20 cellular contexts compared by ENCODE assay signal in genomic region chr9:119036969-119037368, GRCh38.
A peak's percentile ranks its signal among the peaks of the same experiment; 100 is the strongest.
DNase-seq lines count a peak whose midpoint lies in the region; ATAC-seq and TF ChIP-seq lines count a peak whose summit lies in the region.
"Had no signal": no experiment of that assay in that cellular context is flagged by ENCODE, and none has a peak within 500 bp of the region (broad histone marks: within the 10 kb centered on the region; RNA-seq: fewer than 3 reads in every experiment).

No MANE protein-coding gene starts in this region.

- no peak overlapping the region for H3K4me3 ChIP-seq in endodermal cell (ENCODE audit: low read length)
- H3K4me3 ChIP-seq: BLaER1, HAP-1 had no signal

- H3K36me3 ChIP-seq in endodermal cell (ENCODE audit: control insufficient read depth, insufficient read depth, low read length): no peaks in the 10 kb centered on the region
- H3K36me3 ChIP-seq: BLaER1, HAP-1 had no signal

- no peaks in the 10 kb centered on the region for H3K4me1 Mint-ChIP-seq in endodermal cell
- no peaks in the 10 kb centered on the region for H3K4me1 Mint-ChIP-seq in activated T-cell treated with anti-CD3 and anti-CD28 coated beads, Interleukin-2, amount 50 U/mL, for 24 hours (ENCODE audit: low read depth)
- H3K4me1 Mint-ChIP-seq: B cell; CD4-positive, CD25-positive, alpha-beta regulatory T cell had no signal

- no peaks in the 10 kb centered on the region for H3K27me3 Mint-ChIP-seq in endodermal cell (ENCODE audit: insufficient read depth)
- no peaks in the 10 kb centered on the region for H3K27me3 Mint-ChIP-seq in activated T-cell treated with anti-CD3 and anti-CD28 coated beads, Interleukin-2, amount 50 U/mL, for 24 hours
- H3K27me3 Mint-ChIP-seq: B cell; CD4-positive, CD25-positive, alpha-beta regulatory T cell had no signal

- H3K27me3 ChIP-seq in endodermal cell (ENCODE audit: control insufficient read depth, insufficient read depth, low read length, poor library complexity, severe bottlenecking) (no peaks in the 10 kb centered on the region), foreskin keratinocyte (no peaks in the 10 kb centered on the region)
- H3K27me3 ChIP-seq: BLaER1 had no signal

- TF ChIP-seq CTCF in endodermal cell (conservative IDR thresholded peaks at IDR 0.05): peak; percentile 29
- TF ChIP-seq CTCF in foreskin keratinocyte (conservative IDR thresholded peaks at IDR 0.05): no peak

- H3K9me3 Mint-ChIP-seq in endodermal cell: peaks cover 2% of the 10 kb centered on the region
- H3K9me3 Mint-ChIP-seq in activated T-cell treated with anti-CD3 and anti-CD28 coated beads, Interleukin-2, amount 50 U/mL, for 24 hours: peaks cover 4% of the 10 kb centered on the region

- no peaks in the 10 kb centered on the region for H3K36me3 Mint-ChIP-seq in endodermal cell (ENCODE audit: low read depth)
- H3K36me3 Mint-ChIP-seq in activated T-cell treated with anti-CD3 and anti-CD28 coated beads, Interleukin-2, amount 50 U/mL, for 24 hours (ENCODE audit: low read depth): no peaks in the 10 kb centered on the region
- H3K36me3 Mint-ChIP-seq: CD4-positive, CD25-positive, alpha-beta regulatory T cell; CD8-positive, alpha-beta T cell had no signal

- H3K4me1 ChIP-seq in endodermal cell (ENCODE audit: control insufficient read depth, insufficient read depth, low read length) (no peaks in the 10 kb centered on the region), foreskin keratinocyte (no peaks in the 10 kb centered on the region)
- H3K4me1 ChIP-seq: BLaER1, Caco-2, HAP-1 had no signal

- H3K27ac Mint-ChIP-seq in endodermal cell: no peak overlapping the region
- no peak overlapping the region for H3K27ac Mint-ChIP-seq in activated T-cell treated with anti-CD3 and anti-CD28 coated beads, Interleukin-2, amount 50 U/mL, for 24 hours
- H3K27ac Mint-ChIP-seq: B cell; CD4-positive, CD25-positive, alpha-beta regulatory T cell; CD8-positive, alpha-beta T cell; HFFc6 had no signal

- H3K4me3 Mint-ChIP-seq in endodermal cell: no peak overlapping the region
- H3K4me3 Mint-ChIP-seq in activated T-cell treated with anti-CD3 and anti-CD28 coated beads, Interleukin-2, amount 50 U/mL, for 24 hours: no peak overlapping the region
- H3K4me3 Mint-ChIP-seq: B cell; CD4-positive, CD25-positive, alpha-beta regulatory T cell; CD8-positive, alpha-beta T cell; HFFc6 had no signal

- DNase-seq in NCI-H748 (lab: John Stamatoyannopoulos, UW; ENCODE audit: unreplicated experiment) (peak; percentile 12), NCI-H748 treated with DMSO at 0.1 percent for 48 hours (lab: John Stamatoyannopoulos, UW) (no peak), NCI-H69 (lab: John Stamatoyannopoulos, UW) (peak; percentile 52), endodermal cell (no peak), foreskin keratinocyte (no peak), NCI-H2171 treated with DMSO at 0.1 percent for 48 hours (lab: John Stamatoyannopoulos, UW) (no peak)
- no peak for DNase-seq in activated T-cell treated with anti-CD3 and anti-CD28 coated beads, Interleukin-2, amount 50 U/mL, for 24 hours
- DNase-seq: Caco-2; CD4-positive, CD25-positive, alpha-beta regulatory T cell; CD8-positive, alpha-beta T cell; DMS153; DND-41; GOT3; HFFc6 had no signal

- no peaks in the 10 kb centered on the region for H3K9me3 ChIP-seq in endodermal cell (ENCODE audit: control insufficient read depth, low read length)
- H3K9me3 ChIP-seq: BLaER1, Caco-2, HAP-1 had no signal

- no peak overlapping the region for H3K9ac ChIP-seq in endodermal cell (ENCODE audit: extremely low read depth, low read length, poor library complexity, severe bottlenecking)
- H3K9ac ChIP-seq: BLaER1 had no signal

- 79% methylated on average over 2 of the region's 2 CpGs; no CpG with 5 or more reads in 1 of the 2 experiments for WGBS in endodermal cell (ENCODE audit: insufficient coverage in 1 of 2, insufficient read length in 1 of 2), 2 experiments

- H3K27ac ChIP-seq in endodermal cell (ENCODE audit: low read depth, low read length) (no peak overlapping the region), foreskin keratinocyte (no peak overlapping the region)
- H3K27ac ChIP-seq: 22Rv1, BLaER1, C4-2B had no signal

- no peak for ATAC-seq in foreskin keratinocyte
- ATAC-seq in GM18907 (IDR thresholded peaks at IDR 0.05; ENCODE audit: unreplicated experiment): no peak
- ATAC-seq: CD8-positive, alpha-beta T cell had no signal

Comparison
In these comparisons a context has a peak if more than half of its experiments do, and no peak if none do; other contexts are left out.
1. DNase-seq: peak in NCI-H748 (single experiment) and NCI-H69 (single experiment); none in NCI-H748 treated with DMSO at 0.1 percent for 48 hours (single experiment), endodermal cell (single experiment), foreskin keratinocyte (0 of 2), NCI-H2171 treated with DMSO at 0.1 percent for 48 hours (single experiment) and activated T-cell treated with anti-CD3 and anti-CD28 coated beads, Interleukin-2, amount 50 U/mL, for 24 hours (single experiment).